ENCODE assay signal across 10 cellular contexts in the genomic region with DNA sequence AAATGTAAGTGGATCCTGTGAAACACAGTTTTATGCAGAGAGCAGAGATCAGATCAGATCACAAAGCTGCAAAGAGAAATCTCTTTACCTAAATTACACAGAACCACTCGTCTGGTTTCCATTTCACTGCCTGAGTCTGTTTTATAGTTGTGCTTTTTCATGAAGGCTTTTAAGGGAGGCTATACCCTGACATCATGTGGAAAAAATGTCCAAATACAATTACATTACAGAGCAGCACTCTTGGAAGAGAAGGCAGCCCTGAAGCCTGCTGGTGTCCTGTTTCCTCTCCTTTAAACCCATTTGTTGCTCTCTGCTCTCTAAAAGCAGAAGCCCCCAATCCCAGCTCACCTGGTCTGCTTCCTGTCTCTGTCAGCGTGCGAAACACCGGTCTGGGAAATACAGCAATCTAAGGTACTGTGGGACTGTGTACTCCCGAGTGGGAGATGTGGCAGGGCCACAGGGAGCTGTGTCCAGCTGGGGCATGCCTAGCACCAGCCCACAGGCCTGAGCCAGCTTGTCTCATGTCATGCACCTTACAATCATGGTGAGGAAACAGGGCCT. TPM values are rescaled to one million over a fixed set of nuclear protein-coding genes. Genes with fewer than 3 reads are reported as not detected.
DNase-seq lines count a peak whose midpoint lies in the region; ATAC-seq and TF ChIP-seq lines count a peak whose summit lies in the region.
"Had no signal": no experiment of that assay in that cellular context is flagged by ENCODE, and none has a peak within 500 bp of the region (broad histone marks: within the 10 kb centered on the region; RNA-seq: fewer than 3 reads in every experiment).

No MANE protein-coding gene starts in this region.

- peak; percentile 56 for DNase-seq in AG08396 (ENCODE audit: low spot score)
- DNase-seq in RPMI7951 (ENCODE audit: low read depth), result peak; percentile 28
- DNase-seq in fibroblast of peridontal ligament (ENCODE audit: extremely low read depth), result peak; percentile 95
- no peak for DNase-seq in osteocyte (ENCODE audit: extremely low spot score, unreplicated experiment)
- DNase-seq in NCI-H1694 treated with DMSO at 0.1 percent for 48 hours (lab: John Stamatoyannopoulos, UW), result no peak
- DNase-seq in activated naive CD8-positive, alpha-beta T cell treated with anti-CD3 and anti-CD28 coated beads, Interleukin-2, amount 50 U/mL, for 24 hours, result no peak
- DNase-seq in Ammon's horn (ENCODE audit: low spot score), result no peak
- no peak for DNase-seq in stimulated activated CD4-positive, alpha-beta T cell treated with anti-CD3 and anti-CD28 coated beads, Interleukin-4, amount 100 ng/mL, for 4 hours
- DNase-seq: activated T-cell treated with anti-CD3 and anti-CD28 coated beads, Interleukin-2, amount 50 U/mL, for 4 hours; hypothalamus had no signal

- H3K27me3 Mint-ChIP-seq in osteocyte (ENCODE audit: unreplicated experiment), result no peaks in the 10 kb centered on the region
- no peaks in the 10 kb centered on the region for H3K27me3 Mint-ChIP-seq in activated naive CD8-positive, alpha-beta T cell treated with anti-CD3 and anti-CD28 coated beads, Interleukin-2, amount 50 U/mL, for 24 hours

- H3K9me3 Mint-ChIP-seq in osteocyte (ENCODE audit: unreplicated experiment), result no peaks in the 10 kb centered on the region
- H3K9me3 Mint-ChIP-seq in activated naive CD8-positive, alpha-beta T cell treated with anti-CD3 and anti-CD28 coated beads, Interleukin-2, amount 50 U/mL, for 24 hours, result no peaks in the 10 kb centered on the region
- H3K9me3 Mint-ChIP-seq: activated T-cell treated with anti-CD3 and anti-CD28 coated beads, Interleukin-2, amount 50 U/mL, for 4 hours had no signal

- peaks cover 20% of the 10 kb centered on the region for H3K4me1 Mint-ChIP-seq in osteocyte (ENCODE audit: unreplicated experiment)
- no peaks in the 10 kb centered on the region for H3K4me1 Mint-ChIP-seq in activated naive CD8-positive, alpha-beta T cell treated with anti-CD3 and anti-CD28 coated beads, Interleukin-2, amount 50 U/mL, for 24 hours

- no peak overlapping the region for H3K4me3 Mint-ChIP-seq in osteocyte (ENCODE audit: unreplicated experiment)
- H3K4me3 Mint-ChIP-seq in activated naive CD8-positive, alpha-beta T cell treated with anti-CD3 and anti-CD28 coated beads, Interleukin-2, amount 50 U/mL, for 24 hours, result no peak overlapping the region
- H3K4me3 Mint-ChIP-seq: activated T-cell treated with anti-CD3 and anti-CD28 coated beads, Interleukin-2, amount 50 U/mL, for 4 hours had no signal

- no peak for ATAC-seq in activated naive CD8-positive, alpha-beta T cell treated with anti-CD3 and anti-CD28 coated beads, Interleukin-2, amount 50 U/mL, for 24 hours
- ATAC-seq: activated T-cell treated with anti-CD3 and anti-CD28 coated beads, Interleukin-2, amount 50 U/mL, for 4 hours had no signal

- H3K27ac Mint-ChIP-seq in osteocyte (ENCODE audit: unreplicated experiment), result no peak overlapping the region
- no peak overlapping the region for H3K27ac Mint-ChIP-seq in activated naive CD8-positive, alpha-beta T cell treated with anti-CD3 and anti-CD28 coated beads, Interleukin-2, amount 50 U/mL, for 24 hours

- peak; percentile 12 for TF ChIP-seq CTCF in osteocyte (IDR thresholded peaks at IDR 0.05)

- peaks cover 3% of the 10 kb centered on the region for H3K36me3 Mint-ChIP-seq in osteocyte (ENCODE audit: unreplicated experiment)
- peaks cover 8% of the 10 kb centered on the region for H3K36me3 Mint-ChIP-seq in activated naive CD8-positive, alpha-beta T cell treated with anti-CD3 and anti-CD28 coated beads, Interleukin-2, amount 50 U/mL, for 24 hours (ENCODE audit: low read depth)

RNA-seq across cellular contexts. Expression of a gene that starts 24.8 kb away (rescaled TPM):
- total RNA-seq in RPMI7951 (2014; rRNA removed; shearing (Covaris generic)), result 6.4 and 9.1 TPM in 2 replicates
- total RNA-seq in osteocyte, result 87.9 and 88.0 TPM in 2 replicates

Comparison
In these comparisons a context has a peak if more than half of its experiments do, and no peak if none do; other contexts are left out.
1. DNase-seq: peak in AG08396 (single experiment), RPMI7951 (single experiment) and fibroblast of peridontal ligament (single experiment); none in osteocyte (single experiment), NCI-H1694 treated with DMSO at 0.1 percent for 48 hours (single experiment), activated naive CD8-positive, alpha-beta T cell treated with anti-CD3 and anti-CD28 coated beads, Interleukin-2, amount 50 U/mL, for 24 hours (single experiment), Ammon's horn (single experiment) and stimulated activated CD4-positive, alpha-beta T cell treated with anti-CD3 and anti-CD28 coated beads, Interleukin-4, amount 100 ng/mL, for 4 hours (0 of 2).